18 cellular contexts compared by ENCODE assay signal in the genomic region with DNA sequence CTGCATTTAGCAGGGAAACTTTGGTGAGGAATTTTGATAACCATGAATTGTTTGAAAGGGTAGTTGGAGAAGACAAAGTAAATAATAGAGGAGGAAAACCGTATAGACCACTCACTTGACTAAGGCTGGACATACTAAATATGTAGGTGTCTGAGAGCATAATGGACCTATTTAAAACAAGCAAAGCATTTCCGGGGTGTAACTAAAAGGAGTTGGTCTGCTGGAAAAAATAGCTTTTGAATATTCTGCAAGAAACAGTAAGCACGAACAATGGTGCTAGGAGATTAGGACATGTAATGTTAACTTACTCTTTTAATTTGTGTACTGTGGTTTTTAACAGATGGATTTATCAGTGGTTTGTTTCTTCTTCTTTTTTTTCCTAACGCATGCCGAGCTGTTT.
DNase-seq lines count a peak whose midpoint lies in the region; ATAC-seq, FAIRE-seq and TF ChIP-seq lines count a peak whose summit lies in the region.
"Had no signal": no experiment of that assay in that cellular context is flagged by ENCODE, and none has a peak within 500 bp of the region (broad histone marks: within the 10 kb centered on the region; RNA-seq: fewer than 3 reads in every experiment).

No MANE protein-coding gene starts in this region.

- WGBS in neuronal stem cell (ENCODE audit: extremely low coverage in 2 of 2, insufficient read length in 2 of 2, insufficient replicate concordance in 1 of 2), 2 donors, result no CpG with 5 or more reads among the region's 5 CpGs

- peaks cover 7% of the 10 kb centered on the region; the same call in 1 of the 2 replicates for H3K9me3 ChIP-seq in DOHH2 (ENCODE audit: control insufficient read depth, insufficient read depth, low read length)
- H3K9me3 ChIP-seq in neuronal stem cell (replicated peaks in 1 of 2; ENCODE audit: control insufficient read depth in 2 of 2, insufficient read depth in 1 of 2, low read depth in 1 of 2, low read length in 2 of 2), result no peaks in the 10 kb centered on the region
- H3K9me3 ChIP-seq: Caco-2 had no signal

- TF ChIP-seq CTCF in DOHH2 (IDR thresholded peaks at IDR 0.05; ENCODE audit: low read depth, low read length, poor library complexity, severe bottlenecking), result no peak

- H2BK5ac ChIP-seq in neuronal stem cell (ENCODE audit: low read length), result no peak overlapping the region

- H3K9me2 ChIP-seq in DOHH2 (replicated peaks; ENCODE audit: control insufficient read depth, low read length), result no peaks in the 10 kb centered on the region

- H3K4me2 ChIP-seq in DOHH2 (ENCODE audit: low read length) (peak overlapping the region; percentile 57), neuronal stem cell (ENCODE audit: insufficient read depth, low read length, poor library complexity, severe bottlenecking) (no peak overlapping the region)

- no peak overlapping the region for H2AK5ac ChIP-seq in neuronal stem cell (ENCODE audit: low read depth, low read length)

- H3K23ac ChIP-seq in neuronal stem cell (ENCODE audit: low read depth, low read length, poor library complexity), result no peak overlapping the region

- H3K9ac ChIP-seq in neuronal stem cell (ENCODE audit: low read depth, low read length, poor library complexity), result no peak overlapping the region

- ATAC-seq in GM21786 (IDR thresholded peaks at IDR 0.05; ENCODE audit: unreplicated experiment), result no peak
- no peak for ATAC-seq in GM18868 (IDR thresholded peaks at IDR 0.05; ENCODE audit: unreplicated experiment)
- ATAC-seq: SK-N-SH treated with all-trans-retinoic acid at 6 μM for 48 hours had no signal

- H2BK15ac ChIP-seq in neuronal stem cell (ENCODE audit: low read length), result no peak overlapping the region

- no peaks in the 10 kb centered on the region for H4K20me1 ChIP-seq in DOHH2 (ENCODE audit: control insufficient read depth, insufficient read depth, low read depth, low read length)

- no peak overlapping the region for H3K14ac ChIP-seq in neuronal stem cell (ENCODE audit: low read length)

- H3K36me3 ChIP-seq in DOHH2 (ENCODE audit: control insufficient read depth, low read length), result peaks cover 9% of the 10 kb centered on the region; the same call in 1 of the 2 replicates
- H3K36me3 ChIP-seq in neuronal stem cell (replicated peaks in 1 of 2; ENCODE audit: control insufficient read depth in 2 of 2, insufficient read depth in 2 of 2, low read length in 2 of 2), result no peaks in the 10 kb centered on the region

- no peak overlapping the region for H2BK12ac ChIP-seq in neuronal stem cell (ENCODE audit: low read length)

- no peaks in the 10 kb centered on the region for H3K79me1 ChIP-seq in neuronal stem cell (ENCODE audit: low read depth, low read length)

- H3K27ac ChIP-seq in DOHH2 (ENCODE audit: low read depth, low read length), result peak overlapping the region; percentile 47
- H3K27ac ChIP-seq in neuronal stem cell (replicated peaks; ENCODE audit: low read length), result no peak overlapping the region

- no peak overlapping the region for H4K91ac ChIP-seq in neuronal stem cell (ENCODE audit: low read depth, low read length, poor library complexity)

- no peak overlapping the region for H4K8ac ChIP-seq in neuronal stem cell (ENCODE audit: low read depth, low read length)

- H3K4ac ChIP-seq in neuronal stem cell (ENCODE audit: low read length), result no peak overlapping the region

- H3K4me3 ChIP-seq in DOHH2 (ENCODE audit: low read length) (peak overlapping the region; percentile 54), neuronal stem cell (ENCODE audit: low read length in 2 of 2) (no peak overlapping the region)

- peaks cover 35% of the 10 kb centered on the region for H3K4me1 ChIP-seq in DOHH2 (ENCODE audit: control insufficient read depth, low read length)
- H3K4me1 ChIP-seq in neuronal stem cell (ENCODE audit: control insufficient read depth in 2 of 2, insufficient read depth in 1 of 2, low read depth in 1 of 2, low read length in 2 of 2), result peaks cover 2% of the 10 kb centered on the region in 2 donors
- H3K4me1 ChIP-seq: Caco-2 had no signal

- H3F3A ChIP-seq in DOHH2 (ENCODE audit: control insufficient read depth, insufficient read depth), result no peaks in the 10 kb centered on the region

- DNase-seq in OCI-M1 (lab: John Stamatoyannopoulos, UW) (peak; percentile 49), neuronal stem cell (ENCODE audit: low spot score) (no peak)
- DNase-seq in central memory CD4-positive, alpha-beta T cell, result no peak
- no peak for DNase-seq in activated CD4-positive, CD25-positive, alpha-beta regulatory T cell treated with anti-CD3 and anti-CD28 coated beads, Interleukin-2, amount 50 U/mL, for 72 hours
- DNase-seq: Caco-2, DMS153, EL, KBM-7, NCI-H1436 treated with DMSO at 0.1 percent for 48 hours, NCI-H2081 treated with DMSO at 0.1 percent for 48 hours, NCI-H510A, NCI-H774, SHP77 treated with DMSO at 0.1 percent for 48 hours had no signal

- H3K79me2 ChIP-seq in DOHH2 (ENCODE audit: control insufficient read depth, low read length), result no peaks in the 10 kb centered on the region

- H3K27me3 ChIP-seq in DOHH2 (ENCODE audit: control insufficient read depth, low read length) (no peaks in the 10 kb centered on the region), neuronal stem cell (ENCODE audit: control insufficient read depth in 3 of 3, insufficient read depth in 3 of 3, low read depth in 1 of 3, low read length in 3 of 3) (no peaks in the 10 kb centered on the region)

- H2AFZ ChIP-seq in neuronal stem cell (ENCODE audit: low read length), result peak overlapping the region; percentile 16

- no peak overlapping the region for H2BK120ac ChIP-seq in neuronal stem cell (ENCODE audit: low read depth, low read length)

- FAIRE-seq in endometrium (lab: Jason Lieb, UNC), result peak; percentile 41

- no peak overlapping the region for H3K18ac ChIP-seq in neuronal stem cell (ENCODE audit: low read length)
